38 cellular contexts compared by ENCODE assay signal in the genomic region with DNA sequence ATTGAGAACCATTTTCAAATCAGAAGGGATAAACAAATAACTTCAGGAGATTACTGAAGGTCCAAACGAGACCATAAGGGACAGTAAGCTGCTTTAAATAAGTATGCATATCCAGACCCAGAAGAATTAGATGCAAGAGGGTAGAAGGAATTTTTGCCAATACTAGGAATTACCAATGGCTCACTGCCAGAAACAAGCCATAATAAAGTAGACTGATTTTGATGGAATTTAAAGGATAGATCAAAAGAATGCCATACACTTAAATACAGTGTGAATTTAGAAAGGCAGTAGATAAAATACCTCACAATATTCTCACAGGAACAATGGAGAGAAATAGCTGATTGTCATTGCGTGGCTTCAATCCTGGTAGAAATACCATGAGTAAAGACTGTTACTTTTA. TPM values are rescaled to one million over a fixed set of nuclear protein-coding genes. Genes with fewer than 3 reads are reported as not detected.
"Had no signal": no experiment of that assay in that cellular context is flagged by ENCODE, and none has a peak within 500 bp of the region (broad histone marks: within the 10 kb centered on the region; RNA-seq: fewer than 3 reads in every experiment).

No MANE protein-coding gene starts in this region.

- H3K36me3 ChIP-seq: adrenal gland, brain microvascular endothelial cell, esophagus muscularis mucosa, gastroesophageal sphincter, heart right ventricle, WERI-Rb-1 had no signal

- H3K4me3 ChIP-seq: adrenal gland, esophagus muscularis mucosa, gastroesophageal sphincter, heart right ventricle, hepatocyte had no signal

- H3K4me1 Mint-ChIP-seq: activated CD8-positive, alpha-beta memory T cell treated with anti-CD3 and anti-CD28 coated beads, Interleukin-2, amount 10 ng/mL, durations not matched to agents 7 days and 5 days; activated naive CD4-positive, alpha-beta T cell treated with anti-CD3 and anti-CD28 coated beads, Interleukin-2, amount 50 U/mL, for 24 hours; activated naive CD8-positive, alpha-beta T cell treated with anti-CD3 and anti-CD28 coated beads, Interleukin-2, amount 50 U/mL, for 24 hours; central memory CD8-positive, alpha-beta T cell; T-helper 17 cell had no signal

- H3K27ac Mint-ChIP-seq: activated B cell treated with CpG ODN at 0.5 μM for 24 hours; activated CD8-positive, alpha-beta memory T cell treated with anti-CD3 and anti-CD28 coated beads, Interleukin-2, amount 10 ng/mL, durations not matched to agents 7 days and 5 days; activated CD8-positive, alpha-beta T cell treated with anti-CD3 and anti-CD28 coated beads for 36 hours; activated naive CD4-positive, alpha-beta T cell treated with anti-CD3 and anti-CD28 coated beads for 36 hours; activated naive CD4-positive, alpha-beta T cell treated with anti-CD3 and anti-CD28 coated beads, Interleukin-2, amount 50 U/mL, for 24 hours; activated naive CD8-positive, alpha-beta T cell treated with anti-CD3 and anti-CD28 coated beads for 36 hours; activated naive CD8-positive, alpha-beta T cell treated with anti-CD3 and anti-CD28 coated beads, Interleukin-2, amount 50 U/mL, for 24 hours; activated T-helper 1 cell treated with anti-CD3 and anti-CD28 coated beads, Interleukin-12 subunit alpha, Interleukin-12 subunit beta, Interleukin-2, Interleukin-4 antibody, amounts not matched to agents 30 ng/mL and 10 ng/mL and 1 ng/mL, durations not matched to agents 14 hours and 24 hours and 36 hours; activated T-helper 2 cell treated with anti-CD3 and anti-CD28 coated beads, Interferon-gamma antibody, Interleukin-2, Interleukin-4, amounts not matched to agents 10 μg/mL and 5 μg/mL and 100 μg/mL, durations not matched to agents 14 hours and 24 hours and 36 hours; effector memory CD8-positive, alpha-beta T cell; T-helper 17 cell; T-helper 2 cell treated with Interferon-gamma antibody and Interleukin-4, amounts not matched to agents 5 μg/mL and 100 μg/mL, for 36 hours had no signal

- H3K4me2 ChIP-seq: hepatocyte had no signal

- H3K4me3 Mint-ChIP-seq: activated B cell treated with CpG ODN at 0.5 μM for 24 hours; activated CD8-positive, alpha-beta memory T cell treated with anti-CD3 and anti-CD28 coated beads, Interleukin-2, amount 10 ng/mL, durations not matched to agents 7 days and 5 days; activated CD8-positive, alpha-beta T cell treated with anti-CD3 and anti-CD28 coated beads for 36 hours; activated naive CD4-positive, alpha-beta T cell treated with anti-CD3 and anti-CD28 coated beads for 36 hours; activated naive CD4-positive, alpha-beta T cell treated with anti-CD3 and anti-CD28 coated beads, Interleukin-2, amount 50 U/mL, for 24 hours; activated naive CD8-positive, alpha-beta T cell treated with anti-CD3 and anti-CD28 coated beads for 36 hours; activated naive CD8-positive, alpha-beta T cell treated with anti-CD3 and anti-CD28 coated beads, Interleukin-2, amount 50 U/mL, for 24 hours; activated T-helper 1 cell treated with anti-CD3 and anti-CD28 coated beads, Interleukin-12 subunit alpha, Interleukin-12 subunit beta, Interleukin-2, Interleukin-4 antibody, amounts not matched to agents 30 ng/mL and 10 ng/mL and 1 ng/mL, durations not matched to agents 14 hours and 24 hours and 36 hours; central memory CD8-positive, alpha-beta T cell; effector memory CD8-positive, alpha-beta T cell; T-helper 17 cell; T-helper 2 cell treated with Interferon-gamma antibody and Interleukin-4, amounts not matched to agents 5 μg/mL and 100 μg/mL, for 36 hours had no signal

- H3K27me3 ChIP-seq: adrenal gland, esophagus muscularis mucosa, gastroesophageal sphincter had no signal

- H3K9me3 Mint-ChIP-seq: activated CD8-positive, alpha-beta T cell treated with anti-CD3 and anti-CD28 coated beads for 36 hours; activated naive CD4-positive, alpha-beta T cell treated with anti-CD3 and anti-CD28 coated beads for 36 hours; activated naive CD4-positive, alpha-beta T cell treated with anti-CD3 and anti-CD28 coated beads, Interleukin-2, amount 50 U/mL, for 24 hours; activated naive CD8-positive, alpha-beta T cell treated with anti-CD3 and anti-CD28 coated beads for 36 hours; activated naive CD8-positive, alpha-beta T cell treated with anti-CD3 and anti-CD28 coated beads, Interleukin-2, amount 50 U/mL, for 24 hours; activated T-helper 1 cell treated with anti-CD3 and anti-CD28 coated beads, Interleukin-12 subunit alpha, Interleukin-12 subunit beta, Interleukin-2, Interleukin-4 antibody, amounts not matched to agents 30 ng/mL and 10 ng/mL and 1 ng/mL, durations not matched to agents 14 hours and 24 hours and 36 hours; activated T-helper 2 cell treated with anti-CD3 and anti-CD28 coated beads, Interferon-gamma antibody, Interleukin-2, Interleukin-4, amounts not matched to agents 10 μg/mL and 5 μg/mL and 100 μg/mL, durations not matched to agents 14 hours and 24 hours and 36 hours; effector memory CD8-positive, alpha-beta T cell; T-helper 2 cell treated with Interferon-gamma antibody and Interleukin-4, amounts not matched to agents 5 μg/mL and 100 μg/mL, for 36 hours had no signal

- H3K36me3 Mint-ChIP-seq: activated CD8-positive, alpha-beta memory T cell treated with anti-CD3 and anti-CD28 coated beads, Interleukin-2, amount 10 ng/mL, durations not matched to agents 7 days and 5 days; activated naive CD4-positive, alpha-beta T cell treated with anti-CD3 and anti-CD28 coated beads, Interleukin-2, amount 50 U/mL, for 24 hours; activated naive CD8-positive, alpha-beta T cell treated with anti-CD3 and anti-CD28 coated beads for 36 hours had no signal

- H3K4me1 ChIP-seq: adrenal gland, foreskin keratinocyte had no signal

- H3K27ac ChIP-seq: adrenal gland, brain microvascular endothelial cell, esophagus muscularis mucosa, foreskin keratinocyte, gastroesophageal sphincter, heart right ventricle, hepatocyte, WERI-Rb-1 had no signal

- FAIRE-seq: bronchial epithelial cell, colon had no signal

- DNase-seq: activated B cell treated with CpG ODN at 0.5 μM for 24 hours; activated CD4-positive, alpha-beta T cell treated with anti-CD3 and anti-CD28 coated beads for 48 hours; activated CD4-positive, alpha-beta T cell treated with anti-CD3 and anti-CD28 coated beads, Interleukin-2, amount 50 U/mL, for 1 hour; activated CD4-positive, alpha-beta T cell treated with anti-CD3 and anti-CD28 coated beads, Interleukin-2, amount 50 U/mL, for 48 hours; activated CD8-positive, alpha-beta memory T cell treated with anti-CD3 and anti-CD28 coated beads, Interleukin-2, amount 10 ng/mL, durations not matched to agents 7 days and 5 days; activated CD8-positive, alpha-beta memory T cell treated with anti-CD3 and anti-CD28 coated beads, Interleukin-2, amount 50 U/mL, for 4 hours; activated CD8-positive, alpha-beta T cell treated with anti-CD3 and anti-CD28 coated beads for 36 hours; activated effector memory CD4-positive, alpha-beta T cell treated with anti-CD3 and anti-CD28 coated beads, Interleukin-2, amount 50 U/mL, for 16 hours; activated naive CD4-positive, alpha-beta T cell treated with anti-CD3 and anti-CD28 coated beads for 36 hours; activated naive CD8-positive, alpha-beta T cell treated with anti-CD3 and anti-CD28 coated beads for 36 hours; activated naive CD8-positive, alpha-beta T cell treated with anti-CD3 and anti-CD28 coated beads, Interleukin-2, amount 50 U/mL, for 24 hours; activated T-cell treated with anti-CD3 and anti-CD28 coated beads, Interleukin-2, amount 50 U/mL, for 1 hour; activated T-cell treated with anti-CD3 and anti-CD28 coated beads, Interleukin-2, amount 50 U/mL, for 48 hours; adrenal gland; amygdala; aorta; brain microvascular endothelial cell; cortex of kidney; dermis blood vessel endothelial cell; effector CD4-positive, alpha-beta T cell; effector memory CD8-positive, alpha-beta T cell; erythroblast; foreskin keratinocyte; heart right ventricle; T-helper 17 cell; T1000; WERI-Rb-1 had no signal

- H3K9me3 ChIP-seq: adrenal gland, esophagus muscularis mucosa, gastroesophageal sphincter, heart right ventricle had no signal

RNA-seq across cellular contexts. Expression of a gene that starts 5.3 kb away (rescaled TPM):
- total RNA-seq: activated B cell treated with CpG ODN at 0.5 μM for 24 hours; activated naive CD4-positive, alpha-beta T cell treated with anti-CD3 and anti-CD28 coated beads for 36 hours; activated naive CD8-positive, alpha-beta T cell treated with anti-CD3 and anti-CD28 coated beads for 36 hours; dermis blood vessel endothelial cell; glomerular endothelial cell had no signal
